Comparison of ENCODE assay signal across 25 cellular contexts in genomic region chr20:17473662-17474061, GRCh38. TPM values are rescaled to one million over a fixed set of nuclear protein-coding genes. Genes with fewer than 3 reads are reported as not detected.
"Had no signal": no experiment of that assay in that cellular context is flagged by ENCODE, and none has a peak within 500 bp of the region (broad histone marks: within the 10 kb centered on the region; RNA-seq: fewer than 3 reads in every experiment).

No MANE protein-coding gene starts in this region.

- H2AFZ ChIP-seq: parathyroid adenoma had no signal

- H3K36me3 Mint-ChIP-seq: natural killer cell; stimulated activated effector memory CD8-positive, alpha-beta T cell treated with anti-CD3 and anti-CD28 coated beads, Interleukin-12 subunit alpha, Interleukin-12 subunit beta, amount 100 ng/mL, for 72 hours had no signal

- ATAC-seq: foreskin keratinocyte, gastroesophageal sphincter, heart left ventricle, left colon, left ventricle myocardium superior, lower lobe of right lung, natural killer cell, right cardiac atrium had no signal

- H3K9me3 Mint-ChIP-seq: natural killer cell; neural crest cell; stimulated activated effector memory CD8-positive, alpha-beta T cell treated with anti-CD3 and anti-CD28 coated beads, Interleukin-12 subunit alpha, Interleukin-12 subunit beta, amount 100 ng/mL, for 72 hours had no signal

- H3K27ac ChIP-seq: coronary artery, foreskin keratinocyte, gastroesophageal sphincter, heart left ventricle, lower lobe of right lung, neutrophil, parathyroid adenoma, sigmoid colon, stomach, thyroid gland had no signal

- DNase-seq: effector CD4-positive, alpha-beta T cell; foreskin keratinocyte; heart left ventricle; hippocampal formation; kidney glomerular epithelial cell; left colon; left ventricle myocardium superior; lower lobe of right lung; natural killer cell; right cardiac atrium; sigmoid colon; stimulated activated CD4-positive, alpha-beta T cell treated with anti-CD3 and anti-CD28 coated beads, Interleukin-2, amount 100 ng/mL, for 24 hours; stimulated activated CD4-positive, alpha-beta T cell treated with anti-CD3 and anti-CD28 coated beads, Interleukin-4, amount 100 ng/mL, for 24 hours; stimulated activated naive CD4-positive, alpha-beta T cell treated with Interleukin-2 at 50 U/mL for 16 hours; stomach; thyroid gland; trophoblast cell had no signal

- H3K9me3 ChIP-seq: gastroesophageal sphincter, heart left ventricle, lower lobe of right lung, neutrophil, sigmoid colon, stomach, thyroid gland had no signal

- H3K4me1 ChIP-seq: foreskin keratinocyte, gastroesophageal sphincter, heart left ventricle, lower lobe of right lung, parathyroid adenoma, sigmoid colon, stomach had no signal

- H3K27ac Mint-ChIP-seq: natural killer cell; progenitor cell of endocrine pancreas; stimulated activated effector memory CD8-positive, alpha-beta T cell treated with anti-CD3 and anti-CD28 coated beads, Interleukin-12 subunit alpha, Interleukin-12 subunit beta, amount 100 ng/mL, for 72 hours had no signal

- H3K9ac ChIP-seq: parathyroid adenoma had no signal

- H3K36me3 ChIP-seq: gastroesophageal sphincter, heart left ventricle, lower lobe of right lung, neutrophil, sigmoid colon, stomach, thyroid gland had no signal

- H3K4me3 Mint-ChIP-seq: natural killer cell; neural crest cell; stimulated activated effector memory CD8-positive, alpha-beta T cell treated with anti-CD3 and anti-CD28 coated beads, Interleukin-12 subunit alpha, Interleukin-12 subunit beta, amount 100 ng/mL, for 72 hours had no signal

- H3K79me2 ChIP-seq: parathyroid adenoma had no signal

- H3K4me1 Mint-ChIP-seq: natural killer cell; neural crest cell; stimulated activated effector memory CD8-positive, alpha-beta T cell treated with anti-CD3 and anti-CD28 coated beads, Interleukin-12 subunit alpha, Interleukin-12 subunit beta, amount 100 ng/mL, for 72 hours had no signal

- H3K4me3 ChIP-seq: coronary artery, gastroesophageal sphincter, heart left ventricle, lower lobe of right lung, sigmoid colon, stomach, thyroid gland had no signal

- H3K27me3 ChIP-seq: foreskin keratinocyte, gastroesophageal sphincter, heart left ventricle, neutrophil, sigmoid colon, stomach, thyroid gland had no signal

RNA-seq across cellular contexts. Expression of gene BFSP1, which starts 57.5 kb away (rescaled TPM):
- total RNA-seq: mesenteric fat pad had no signal
